10 cellular contexts compared by ENCODE assay signal in genomic region chr15:74056330-74056729, GRCh38. TPM values are rescaled to one million over a fixed set of nuclear protein-coding genes. Genes with fewer than 3 reads are reported as not detected.
"Had no signal": no experiment of that assay in that cellular context is flagged by ENCODE, and none has a peak within 500 bp of the region (broad histone marks: within the 10 kb centered on the region; RNA-seq: fewer than 3 reads in every experiment).

No MANE protein-coding gene starts in this region.

RNA-seq across cellular contexts. Expression of gene GOLGA6A, which starts 26.0 kb away (rescaled TPM):
- total RNA-seq: left colon, left lung, lower lobe of right lung, mammary epithelial cell, mononuclear cell, occipital lobe, osteocyte, pulmonary artery endothelial cell, right atrium auricular region, upper lobe of right lung had no signal
